In the genomic region with DNA sequence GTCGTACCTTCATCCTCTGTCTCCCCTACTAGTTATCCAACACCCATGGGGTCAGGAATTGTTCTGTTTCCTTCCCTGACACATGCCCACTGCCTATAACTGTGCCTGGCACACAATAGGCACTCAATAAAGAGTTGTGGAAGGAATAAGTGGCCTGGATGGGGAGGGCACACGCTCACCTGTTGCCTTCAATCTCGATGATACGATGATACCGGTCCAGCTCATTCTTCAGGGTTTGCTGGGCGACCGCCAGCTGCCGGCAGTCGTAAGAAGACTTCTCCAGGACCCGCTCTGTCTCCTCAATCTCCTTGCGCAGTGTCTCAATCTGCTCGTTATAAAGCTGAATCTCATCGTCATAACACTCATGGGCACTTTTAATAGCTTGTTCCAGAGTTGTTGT, we compare ENCODE assay signal across 2 cellular contexts.
TF ChIP-seq lines count a peak whose summit lies in the region.

No MANE protein-coding gene starts in this region.

TF ChIP-seq in IMR-90, 13 proteins besides CTCF, POLR2A, EP300 and RAD21:
- TF ChIP-seq SMC3 (IDR thresholded peaks at IDR 0.05; ENCODE audit: low read depth, low read length): no peak
- no peak for TF ChIP-seq MAZ (IDR thresholded peaks at IDR 0.05; ENCODE audit: borderline replicate concordance, low read depth, low read length)
- no peak for TF ChIP-seq CEBPB (IDR thresholded peaks at IDR 0.05; ENCODE audit: low read depth, low read length)
- no peak for TF ChIP-seq MAFK (IDR thresholded peaks at IDR 0.05; ENCODE audit: low read depth, low read length)
- TF ChIP-seq FOS (IDR thresholded peaks at IDR 0.05; ENCODE audit: low read depth, low read length): no peak

TF ChIP-seq in H1, 55 proteins besides CTCF, POLR2A, EP300 and RAD21:
- no peak for TF ChIP-seq NRF1 (IDR thresholded peaks at IDR 0.05; ENCODE audit: low read depth, low read length)
- no peak for TF ChIP-seq ASH2L (IDR thresholded peaks at IDR 0.05; ENCODE audit: low read length)
- no peak for TF ChIP-seq CHD2 (IDR thresholded peaks at IDR 0.05; ENCODE audit: low read length)
- TF ChIP-seq JUND (IDR thresholded peaks at IDR 0.05; ENCODE audit: low read length): no peak
- TF ChIP-seq, protein P1, sequence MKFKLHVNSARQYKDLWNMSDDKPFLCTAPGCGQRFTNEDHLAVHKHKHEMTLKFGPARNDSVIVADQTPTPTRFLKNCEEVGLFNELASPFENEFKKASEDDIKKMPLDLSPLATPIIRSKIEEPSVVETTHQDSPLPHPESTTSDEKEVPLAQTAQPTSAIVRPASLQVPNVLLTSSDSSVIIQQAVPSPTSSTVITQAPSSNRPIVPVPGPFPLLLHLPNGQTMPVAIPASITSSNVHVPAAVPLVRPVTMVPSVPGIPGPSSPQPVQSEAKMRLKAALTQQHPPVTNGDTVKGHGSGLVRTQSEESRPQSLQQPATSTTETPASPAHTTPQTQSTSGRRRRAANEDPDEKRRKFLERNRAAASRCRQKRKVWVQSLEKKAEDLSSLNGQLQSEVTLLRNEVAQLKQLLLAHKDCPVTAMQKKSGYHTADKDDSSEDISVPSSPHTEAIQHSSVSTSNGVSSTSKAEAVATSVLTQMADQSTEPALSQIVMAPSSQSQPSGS (IDR thresholded peaks at IDR 0.05; ENCODE audit: low read length): no peak
- no peak for TF ChIP-seq BCL11A (IDR thresholded peaks at IDR 0.05; ENCODE audit: low read depth in 2 of 2, low read length in 2 of 2)
- TF ChIP-seq TAF1 (IDR thresholded peaks at IDR 0.05; ENCODE audit: low read depth, low read length): no peak
TF ChIP-seq in H1: peak in this region for 0.
